Comparison of ENCODE assay signal across 1 cellular context in the genomic region with DNA sequence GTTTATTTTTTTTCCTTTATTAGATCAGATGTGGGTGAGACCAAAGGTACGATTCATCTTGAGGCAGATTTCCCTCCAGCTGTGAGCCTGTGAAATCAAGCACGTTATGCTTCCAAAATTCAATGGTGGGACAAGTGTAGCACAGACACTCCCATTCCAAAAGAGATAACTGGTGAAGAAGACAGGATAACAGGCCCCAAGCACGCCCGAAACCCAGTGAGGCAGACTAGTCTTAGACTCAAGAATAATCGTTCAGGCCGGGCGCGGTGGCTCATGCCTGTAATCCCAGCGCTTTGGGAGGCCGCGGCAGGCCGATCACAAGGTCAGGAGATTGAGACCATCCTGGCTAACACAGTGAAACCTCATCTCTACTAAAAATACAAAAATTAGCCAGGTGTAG.
TF ChIP-seq lines count a peak whose summit lies in the region.

No MANE protein-coding gene starts in this region.

TF ChIP-seq in A549, 52 proteins besides CTCF, POLR2A, EP300 and RAD21 (continued from another document):
- TF ChIP-seq, protein P1, sequence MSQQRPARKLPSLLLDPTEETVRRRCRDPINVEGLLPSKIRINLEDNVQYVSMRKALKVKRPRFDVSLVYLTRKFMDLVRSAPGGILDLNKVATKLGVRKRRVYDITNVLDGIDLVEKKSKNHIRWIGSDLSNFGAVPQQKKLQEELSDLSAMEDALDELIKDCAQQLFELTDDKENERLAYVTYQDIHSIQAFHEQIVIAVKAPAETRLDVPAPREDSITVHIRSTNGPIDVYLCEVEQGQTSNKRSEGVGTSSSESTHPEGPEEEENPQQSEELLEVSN (IDR thresholded peaks at IDR 0.05; ENCODE audit: borderline replicate concordance, low read depth), result no peak
